1 cellular context compared by ENCODE assay signal in genomic region chr9:73011956-73012355, GRCh38.
TF ChIP-seq lines count a peak whose summit lies in the region.

No MANE protein-coding gene starts in this region.

TF ChIP-seq in K562, 482 proteins besides CTCF, POLR2A, EP300 and RAD21 (continued from another document):
- TF ChIP-seq HES1 (IDR thresholded peaks at IDR 0.05; ENCODE audit: low read depth) (no peak), CEBPG (CRISPR knock-in tag; IDR thresholded peaks at IDR 0.05) (no peak), CEBPG (tag; conservative IDR thresholded peaks at IDR 0.05 in 1 of 2, IDR thresholded peaks at IDR 0.05 in 1 of 2) (no peak), TAF7 (tag; IDR thresholded peaks at IDR 0.05) (no peak), KLF16 (IDR thresholded peaks at IDR 0.05) (no peak)
